1 cellular context compared by ENCODE assay signal in the genomic region with DNA sequence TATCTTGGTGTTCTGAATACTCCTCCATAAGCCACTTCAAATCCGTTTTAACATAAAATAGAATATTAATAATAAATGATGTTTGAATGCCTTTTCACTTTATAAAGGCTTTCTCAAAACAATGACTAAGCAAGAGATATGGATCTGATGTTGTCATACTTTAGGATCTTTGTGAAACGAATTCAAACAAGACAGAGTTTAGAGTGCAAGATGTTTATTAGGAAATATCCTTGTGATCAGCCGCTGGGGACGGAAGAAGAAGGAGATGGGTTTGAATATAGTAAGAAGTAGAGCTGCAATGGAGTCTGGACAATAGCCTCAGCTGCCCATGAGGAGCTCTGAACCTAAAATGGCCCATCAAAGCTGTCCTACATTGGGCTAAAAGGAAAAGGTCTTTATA.
TF ChIP-seq lines count a peak whose summit lies in the region.

No MANE protein-coding gene starts in this region.

TF ChIP-seq in IMR-90, 13 proteins besides CTCF, POLR2A, EP300 and RAD21 (continued from another document):
- TF ChIP-seq, protein P1, sequence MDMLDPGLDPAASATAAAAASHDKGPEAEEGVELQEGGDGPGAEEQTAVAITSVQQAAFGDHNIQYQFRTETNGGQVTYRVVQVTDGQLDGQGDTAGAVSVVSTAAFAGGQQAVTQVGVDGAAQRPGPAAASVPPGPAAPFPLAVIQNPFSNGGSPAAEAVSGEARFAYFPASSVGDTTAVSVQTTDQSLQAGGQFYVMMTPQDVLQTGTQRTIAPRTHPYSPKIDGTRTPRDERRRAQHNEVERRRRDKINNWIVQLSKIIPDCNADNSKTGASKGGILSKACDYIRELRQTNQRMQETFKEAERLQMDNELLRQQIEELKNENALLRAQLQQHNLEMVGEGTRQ (IDR thresholded peaks at IDR 0.05; ENCODE audit: low read depth, low read length), result no peak
- TF ChIP-seq NFE2L2 (IDR thresholded peaks at IDR 0.05; ENCODE audit: low read depth, low read length) (no peak), RCOR1 (IDR thresholded peaks at IDR 0.05; ENCODE audit: insufficient replicate concordance, low read length) (no peak), CHD1 (IDR thresholded peaks at IDR 0.05; ENCODE audit: low read depth, low read length) (no peak), MAZ (IDR thresholded peaks at IDR 0.05; ENCODE audit: borderline replicate concordance, low read depth, low read length) (no peak), MXI1 (IDR thresholded peaks at IDR 0.05; ENCODE audit: borderline replicate concordance, low read depth, low read length) (no peak), RFX5 (IDR thresholded peaks at IDR 0.05; ENCODE audit: low read depth, low read length) (no peak), CEBPB (IDR thresholded peaks at IDR 0.05; ENCODE audit: low read depth, low read length) (no peak), MAFK (IDR thresholded peaks at IDR 0.05; ENCODE audit: low read depth, low read length) (no peak)
- TF ChIP-seq, protein P2, sequence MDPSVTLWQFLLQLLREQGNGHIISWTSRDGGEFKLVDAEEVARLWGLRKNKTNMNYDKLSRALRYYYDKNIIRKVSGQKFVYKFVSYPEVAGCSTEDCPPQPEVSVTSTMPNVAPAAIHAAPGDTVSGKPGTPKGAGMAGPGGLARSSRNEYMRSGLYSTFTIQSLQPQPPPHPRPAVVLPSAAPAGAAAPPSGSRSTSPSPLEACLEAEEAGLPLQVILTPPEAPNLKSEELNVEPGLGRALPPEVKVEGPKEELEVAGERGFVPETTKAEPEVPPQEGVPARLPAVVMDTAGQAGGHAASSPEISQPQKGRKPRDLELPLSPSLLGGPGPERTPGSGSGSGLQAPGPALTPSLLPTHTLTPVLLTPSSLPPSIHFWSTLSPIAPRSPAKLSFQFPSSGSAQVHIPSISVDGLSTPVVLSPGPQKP (IDR thresholded peaks at IDR 0.05; ENCODE audit: borderline replicate concordance, low read depth, low read length), result no peak
TF ChIP-seq in IMR-90: peak in this region for 0.
